ENCODE assay signal across 8 cellular contexts in the genomic region with DNA sequence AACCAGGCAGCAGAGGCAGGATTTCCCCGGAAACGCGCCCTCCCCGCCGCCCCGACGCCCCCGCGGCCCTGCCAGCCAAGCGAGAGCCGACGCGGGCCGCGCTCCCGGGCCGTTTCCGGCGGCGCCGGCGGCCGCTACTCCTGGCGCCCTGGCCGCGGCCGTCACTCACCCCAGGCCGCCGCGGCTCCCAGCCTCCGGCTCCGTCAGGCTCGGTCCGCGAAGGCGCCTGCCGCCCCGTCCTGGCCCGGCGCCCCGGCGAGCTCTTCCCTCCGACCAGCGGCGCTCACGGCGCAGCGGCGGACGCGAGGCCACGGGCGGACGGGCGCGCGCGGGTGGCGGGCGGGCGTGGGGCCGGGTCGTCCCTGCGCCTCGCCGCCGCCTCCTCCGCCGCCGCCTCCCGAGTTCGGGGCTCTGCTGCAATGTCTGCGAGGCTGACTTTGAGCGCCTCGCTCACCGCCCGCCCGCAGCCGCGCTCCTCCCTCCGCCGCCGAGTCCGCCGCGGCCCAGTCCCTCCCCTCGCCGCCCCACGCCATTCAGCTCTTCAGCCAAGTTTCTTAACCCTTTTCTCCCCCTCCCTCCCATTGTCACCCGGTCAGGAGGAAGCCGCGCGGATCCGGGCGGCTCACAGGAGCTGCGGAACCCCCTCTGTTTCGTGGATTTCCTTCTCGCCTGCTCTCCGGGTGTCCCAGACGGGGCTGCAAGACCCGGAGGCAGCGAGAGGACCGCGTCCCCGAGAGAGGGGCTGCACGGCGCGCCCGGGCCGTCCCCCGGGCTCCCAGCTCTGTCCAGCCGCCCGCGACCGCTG. TPM values are rescaled to one million over a fixed set of nuclear protein-coding genes. Genes with fewer than 3 reads are reported as not detected.
DNase-seq lines count a peak whose midpoint lies in the region; ATAC-seq, FAIRE-seq and TF ChIP-seq lines count a peak whose summit lies in the region.

A gene with protein sequence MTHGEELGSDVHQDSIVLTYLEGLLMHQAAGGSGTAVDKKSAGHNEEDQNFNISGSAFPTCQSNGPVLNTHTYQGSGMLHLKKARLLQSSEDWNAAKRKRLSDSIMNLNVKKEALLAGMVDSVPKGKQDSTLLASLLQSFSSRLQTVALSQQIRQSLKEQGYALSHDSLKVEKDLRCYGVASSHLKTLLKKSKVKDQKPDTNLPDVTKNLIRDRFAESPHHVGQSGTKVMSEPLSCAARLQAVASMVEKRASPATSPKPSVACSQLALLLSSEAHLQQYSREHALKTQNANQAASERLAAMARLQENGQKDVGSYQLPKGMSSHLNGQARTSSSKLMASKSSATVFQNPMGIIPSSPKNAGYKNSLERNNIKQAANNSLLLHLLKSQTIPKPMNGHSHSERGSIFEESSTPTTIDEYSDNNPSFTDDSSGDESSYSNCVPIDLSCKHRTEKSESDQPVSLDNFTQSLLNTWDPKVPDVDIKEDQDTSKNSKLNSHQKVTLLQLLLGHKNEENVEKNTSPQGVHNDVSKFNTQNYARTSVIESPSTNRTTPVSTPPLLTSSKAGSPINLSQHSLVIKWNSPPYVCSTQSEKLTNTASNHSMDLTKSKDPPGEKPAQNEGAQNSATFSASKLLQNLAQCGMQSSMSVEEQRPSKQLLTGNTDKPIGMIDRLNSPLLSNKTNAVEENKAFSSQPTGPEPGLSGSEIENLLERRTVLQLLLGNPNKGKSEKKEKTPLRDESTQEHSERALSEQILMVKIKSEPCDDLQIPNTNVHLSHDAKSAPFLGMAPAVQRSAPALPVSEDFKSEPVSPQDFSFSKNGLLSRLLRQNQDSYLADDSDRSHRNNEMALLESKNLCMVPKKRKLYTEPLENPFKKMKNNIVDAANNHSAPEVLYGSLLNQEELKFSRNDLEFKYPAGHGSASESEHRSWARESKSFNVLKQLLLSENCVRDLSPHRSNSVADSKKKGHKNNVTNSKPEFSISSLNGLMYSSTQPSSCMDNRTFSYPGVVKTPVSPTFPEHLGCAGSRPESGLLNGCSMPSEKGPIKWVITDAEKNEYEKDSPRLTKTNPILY (N-terminal part only) (minus strand): TSS at position 425 of the 805 bp plus-strand sequence. CDS start 96,808 bp downstream, outside the sequence.

- H3K36me3 Mint-ChIP-seq in activated naive CD8-positive, alpha-beta T cell treated with anti-CD3 and anti-CD28 coated beads, Interleukin-2, amount 50 U/mL, for 24 hours (ENCODE audit: low read depth) = peaks cover 4% of the 10 kb centered on the region

- H3K4me1 Mint-ChIP-seq in activated naive CD8-positive, alpha-beta T cell treated with anti-CD3 and anti-CD28 coated beads, Interleukin-2, amount 50 U/mL, for 24 hours = peaks cover 44% of the 10 kb centered on the region

- intact Hi-C loops in Right ventricle myocardium inferior (cut with DNase I) (loop anchor here (2.0 to 10.0 kb wide), 9 partner anchors 58 to 680 kb away; a partner anchor contains a TSS), pancreas (cut with DNase I) (loop anchor here in 1 of 3 donors (5.0 kb wide), 1 partner anchor 418 kb away; no protein-coding TSS in a partner anchor)

- DNase-seq in DMS114 treated with DMSO at 0.1 percent for 48 hours (lab: John Stamatoyannopoulos, UW; ENCODE audit: unreplicated experiment) (peak; percentile 50), SW 1271 (lab: John Stamatoyannopoulos, UW) (peak; percentile 17 to 66), Right ventricle myocardium inferior (ENCODE audit: missing footprints) (peak; percentile 96), pancreas (peak; percentile 92 to 95 (median 94))
- peak; percentile 79 for DNase-seq in activated naive CD8-positive, alpha-beta T cell treated with anti-CD3 and anti-CD28 coated beads, Interleukin-2, amount 50 U/mL, for 24 hours

- peak within 1 kb of the TSS; percentile 93 for H3K27ac Mint-ChIP-seq in activated naive CD8-positive, alpha-beta T cell treated with anti-CD3 and anti-CD28 coated beads, Interleukin-2, amount 50 U/mL, for 24 hours

- ATAC-seq in GM21723 (IDR thresholded peaks at IDR 0.05; ENCODE audit: unreplicated experiment) = peak; percentile 75
- peak; percentile 75 for ATAC-seq in activated naive CD8-positive, alpha-beta T cell treated with anti-CD3 and anti-CD28 coated beads, Interleukin-2, amount 50 U/mL, for 24 hours
- peak; percentile 96 for ATAC-seq in Right ventricle myocardium inferior
- ATAC-seq in pancreas = peak; percentile 84 to 92 (median 88)

- H3K27ac ChIP-seq in KMS-11 (peak within 1 kb of the TSS; percentile 51), pancreas (peak within 1 kb of the TSS; percentile 92 to 97 (median 96)), thymus (ENCODE audit: low read depth) (peak within 1 kb of the TSS; percentile 97)

- peak within 1 kb of the TSS; percentile 88 for H3K4me3 Mint-ChIP-seq in activated naive CD8-positive, alpha-beta T cell treated with anti-CD3 and anti-CD28 coated beads, Interleukin-2, amount 50 U/mL, for 24 hours

- 0% methylated on average over 53 to 115 of the region's 115 CpGs for WGBS in pancreas, 2 donors
- under 1% methylated on average over 115 of the region's 115 CpGs for WGBS in thymus

- H3K4me3 ChIP-seq in KMS-11 (IDR thresholded peaks at IDR 0.05; ENCODE audit: insufficient read depth, low read depth, low read length) (peak within 1 kb of the TSS; percentile 49), pancreas (peak within 1 kb of the TSS; percentile 76 to 99 (median 90)), thymus (ENCODE audit: low read length) (peak within 1 kb of the TSS; percentile 93)

- peaks cover 33% of the 10 kb centered on the region; the same call in 1 of the 2 replicates for H3K79me2 ChIP-seq in KMS-11 (ENCODE audit: insufficient read depth, low read depth)

- TF ChIP-seq CTCF in KMS-11 (conservative IDR thresholded peaks at IDR 0.05; ENCODE audit: low read depth, low read length) = no peak
- no peak for TF ChIP-seq CTCF in pancreas (IDR thresholded peaks at IDR 0.05)

- peaks cover 8% of the 10 kb centered on the region for H3K27me3 Mint-ChIP-seq in activated naive CD8-positive, alpha-beta T cell treated with anti-CD3 and anti-CD28 coated beads, Interleukin-2, amount 50 U/mL, for 24 hours

- no peak for FAIRE-seq in pancreas (lab: Jason Lieb, UNC)

- H3K36me3 ChIP-seq in KMS-11 (ENCODE audit: insufficient read depth) (no peaks in the 10 kb centered on the region), pancreas (no peaks in the 10 kb centered on the region), thymus (ENCODE audit: control insufficient read depth, insufficient read depth) (no peaks in the 10 kb centered on the region)

- H4K20me1 ChIP-seq in KMS-11 (ENCODE audit: insufficient read depth) = no peaks in the 10 kb centered on the region

- H3K9me3 ChIP-seq in pancreas = no peaks in the 10 kb centered on the region
- peaks cover 2% of the 10 kb centered on the region for H3K9me3 ChIP-seq in thymus (ENCODE audit: control insufficient read depth)

- no peaks in the 10 kb centered on the region for H3K9me3 Mint-ChIP-seq in activated naive CD8-positive, alpha-beta T cell treated with anti-CD3 and anti-CD28 coated beads, Interleukin-2, amount 50 U/mL, for 24 hours

- no peaks in the 10 kb centered on the region for H3K27me3 ChIP-seq in KMS-11 (ENCODE audit: insufficient read depth, low read depth)
- no peaks in the 10 kb centered on the region for H3K27me3 ChIP-seq in pancreas
- H3K27me3 ChIP-seq in thymus (ENCODE audit: control insufficient read depth, insufficient read depth) = no peaks in the 10 kb centered on the region

- peak within 1 kb of the TSS; percentile 98 for H2AFZ ChIP-seq in KMS-11 (ENCODE audit: low read depth)

- peak within 1 kb of the TSS; percentile 69 for H3K4me2 ChIP-seq in KMS-11

- H3K9ac ChIP-seq in KMS-11 = peak within 1 kb of the TSS; percentile 71; the same call in 1 of the 2 replicates

- H3K4me1 ChIP-seq in KMS-11 (ENCODE audit: low read depth, poor library complexity, severe bottlenecking) (peaks cover 18% of the 10 kb centered on the region), pancreas (peaks cover 11 to 27% (median 23%) of the 10 kb centered on the region in 3 donors), thymus (ENCODE audit: control insufficient read depth, insufficient read depth, low read length) (peaks cover 7% of the 10 kb centered on the region)

RNA-seq across cellular contexts. Expression of the gene that starts here (rescaled TPM):
- total RNA-seq in Right ventricle myocardium inferior = 16.0 TPM
- total RNA-seq in pancreas = 10 to 100 TPM; 23.4 to 33.5 (median 25.1) TPM
- polyA plus RNA-seq in pancreas = 1 to 10 TPM; 3.7 to 4.2 TPM
- 22.5 TPM for polyA plus RNA-seq in thymus

Comparison
In these comparisons a context has a peak if more than half of its experiments do, and no peak if none do; other contexts are left out.
1. Peak in every context shown above with its lines: DNase-seq, ATAC-seq, H3K4me3 ChIP-seq and H3K27ac ChIP-seq.
2. DNase-seq: peak in every context shown above with its lines; median percentile 96 in Right ventricle myocardium inferior; 94 in pancreas; 79 in activated naive CD8-positive, alpha-beta T cell treated with anti-CD3 and anti-CD28 coated beads, Interleukin-2, amount 50 U/mL, for 24 hours; 50 in DMS114 treated with DMSO at 0.1 percent for 48 hours; 42 in SW 1271.